Comparison of ENCODE assay signal across 9 cellular contexts in genomic region chr17:67531291-67531690, GRCh38.
A peak's percentile ranks its signal among the peaks of the same experiment; 100 is the strongest.
DNase-seq lines count a peak whose midpoint lies in the region; ATAC-seq lines count a peak whose summit lies in the region.
"Had no signal": no experiment of that assay in that cellular context is flagged by ENCODE, and none has a peak within 500 bp of the region (broad histone marks: within the 10 kb centered on the region; RNA-seq: fewer than 3 reads in every experiment).

No MANE protein-coding gene starts in this region.

- peaks cover 20 to 32% of the 10 kb centered on the region in 2 donors for H3K36me3 Mint-ChIP-seq in CD4-positive, alpha-beta memory T cell

- no peaks in the 10 kb centered on the region for H3K27me3 ChIP-seq in HUES6 (ENCODE audit: control insufficient read depth, insufficient read depth, low read length)
- no peaks in the 10 kb centered on the region for H3K27me3 ChIP-seq in CD4-positive, alpha-beta memory T cell (ENCODE audit: insufficient read depth, low read length)

- CTCF ChIA-PET in CD4-positive, alpha-beta memory T cell (lab: Charles Lee; ENCODE audit: partially characterized antibody): interaction anchor here (1.0 kb wide), 1 partner anchor 157 kb away, joined by 3 read pairs; no protein-coding TSS in a partner anchor

- intact Hi-C loops in head of caudate nucleus (cut with DNase I): no loop called here
- intact Hi-C loops in CD4-positive, alpha-beta memory T cell (cut with micrococcal nuclease): no loop called here

- H3K9me3 ChIP-seq in HUES6 (ENCODE audit: control insufficient read depth, insufficient read depth, low read depth, low read length): no peaks in the 10 kb centered on the region
- no peaks in the 10 kb centered on the region for H3K9me3 ChIP-seq in CD4-positive, alpha-beta memory T cell (ENCODE audit: control insufficient read depth in 1 of 2, low read length in 2 of 2)

- H3K36me3 ChIP-seq in HUES6 (ENCODE audit: control insufficient read depth, insufficient read depth, low read length): peaks cover 3% of the 10 kb centered on the region; the same call in 1 of the 2 replicates
- H3K36me3 ChIP-seq in CD4-positive, alpha-beta memory T cell (ENCODE audit: insufficient read depth, low read length): peaks cover 21% of the 10 kb centered on the region

- POLR2A ChIA-PET in CD4-positive, alpha-beta memory T cell (lab: Charles Lee; ENCODE audit: partially characterized antibody): no interaction called here

- H3K4me3 ChIP-seq in HUES6 (ENCODE audit: low read depth, low read length): peak overlapping the region; percentile 3; the same call in 1 of the 2 replicates
- H3K4me3 ChIP-seq in CD4-positive, alpha-beta memory T cell (ENCODE audit: low read length in 2 of 2): no peak overlapping the region

- DNase-seq in DMS153 (lab: John Stamatoyannopoulos, UW) (peak; percentile 30), head of caudate nucleus (peak in 23 of 42 donors; percentile 28 to 72 (median 47)), dedifferentiated amniotic fluid mesenchymal stem cell (ENCODE audit: extremely low spot score) (no peak), EL (no peak), cortex of kidney (lab: John Stamatoyannopoulos, UW) (no peak)
- DNase-seq in CD4-positive, alpha-beta memory T cell: no peak
- DNase-seq: activated T-cell treated with anti-CD3 and anti-CD28 coated beads, Interleukin-2, amount 50 U/mL, for 24 hours had no signal

- H3K27ac ChIP-seq in HUES6 (ENCODE audit: low read depth, low read length): no peak overlapping the region
- no peak overlapping the region for H3K27ac ChIP-seq in CD4-positive, alpha-beta memory T cell (ENCODE audit: low read depth, low read length)

- no peak overlapping the region for H3K9ac ChIP-seq in HUES6 (ENCODE audit: low read length)

- ATAC-seq in GM19463 (IDR thresholded peaks at IDR 0.05; ENCODE audit: unreplicated experiment): peak; percentile 90

- H3K27me3 Mint-ChIP-seq in CD4-positive, alpha-beta memory T cell: no peaks in the 10 kb centered on the region
- H3K27me3 Mint-ChIP-seq: activated T-cell treated with anti-CD3 and anti-CD28 coated beads, Interleukin-2, amount 50 U/mL, for 24 hours had no signal

- no peak overlapping the region for H3K4me3 Mint-ChIP-seq in CD4-positive, alpha-beta memory T cell
- H3K4me3 Mint-ChIP-seq: activated T-cell treated with anti-CD3 and anti-CD28 coated beads, Interleukin-2, amount 50 U/mL, for 24 hours had no signal

- peaks cover 36% of the 10 kb centered on the region for H3K4me1 ChIP-seq in HUES6 (ENCODE audit: control insufficient read depth, insufficient read depth, low read length)
- H3K4me1 ChIP-seq in CD4-positive, alpha-beta memory T cell (ENCODE audit: insufficient read depth, low read length): no peaks in the 10 kb centered on the region

- peaks cover 14 to 34% (median 22%) of the 10 kb centered on the region in 4 donors for H3K4me1 Mint-ChIP-seq in CD4-positive, alpha-beta memory T cell

- H3K9me3 Mint-ChIP-seq in CD4-positive, alpha-beta memory T cell: peaks cover 0 to 1% (median 0%) of the 10 kb centered on the region in 8 donors
- H3K9me3 Mint-ChIP-seq: activated T-cell treated with anti-CD3 and anti-CD28 coated beads, Interleukin-2, amount 50 U/mL, for 24 hours had no signal

- no peak overlapping the region for H3K27ac Mint-ChIP-seq in CD4-positive, alpha-beta memory T cell

Comparison
In these comparisons a context has a peak if more than half of its experiments do, and no peak if none do; other contexts are left out.
1. DNase-seq: peak in DMS153 (single experiment) and head of caudate nucleus (23 of 42); none in dedifferentiated amniotic fluid mesenchymal stem cell (single experiment), EL (single experiment), cortex of kidney (single experiment) and CD4-positive, alpha-beta memory T cell (0 of 5).